ENCODE assay signal across 1 cellular context in genomic region chr15:90902996-90903732, GRCh38.
A peak's percentile ranks its signal among the peaks of the same experiment; 100 is the strongest.
TF ChIP-seq lines count a peak whose summit lies in the region.

MAN2A2 (plus strand) TSS chr15:90903302; CDS start chr15:90904208, 906 bp downstream.

TF ChIP-seq in HepG2, 621 proteins besides CTCF, POLR2A, EP300 and RAD21 (continued from another document):
- TF ChIP-seq ERF (CRISPR knock-in tag; IDR thresholded peaks at IDR 0.05) (0 out of 2 replicates have a peak, but pooled peaks have one; percentile 3), CEBPZ (IDR thresholded peaks at IDR 0.05; ENCODE audit: low read length) (no peak), ZNF256 (CRISPR knock-in tag; conservative IDR thresholded peaks at IDR 0.05) (no peak), KDM5A (IDR thresholded peaks at IDR 0.05; ENCODE audit: borderline replicate concordance, low read length) (no peak), ZNF441 (CRISPR knock-in tag; IDR thresholded peaks at IDR 0.05; ENCODE audit: borderline replicate concordance) (0 out of 2 replicates have a peak, but pooled peaks have one; percentile 24), ETV5 (CRISPR knock-in tag; IDR thresholded peaks at IDR 0.05; ENCODE audit: borderline replicate concordance) (0 out of 2 replicates have a peak, but pooled peaks have one; percentile 26), FOSL1 (CRISPR knock-in tag; IDR thresholded peaks at IDR 0.05; ENCODE audit: borderline replicate concordance) (no peak), ZNF503 (CRISPR knock-in tag; IDR thresholded peaks at IDR 0.05) (no peak), DDIT3 (CRISPR knock-in tag; IDR thresholded peaks at IDR 0.05) (no peak), MYNN (CRISPR knock-in tag; IDR thresholded peaks at IDR 0.05; ENCODE audit: low read depth) (no peak), CEBPG (CRISPR knock-in tag; IDR thresholded peaks at IDR 0.05) (no peak), SCMH1 (CRISPR knock-in tag; IDR thresholded peaks at IDR 0.05; ENCODE audit: borderline replicate concordance) (no peak), TCF12 (IDR thresholded peaks at IDR 0.05) (no peak), TCF12 (CRISPR knock-in tag; IDR thresholded peaks at IDR 0.05) (peak; percentile 58; the same call in 1 of the 2 replicates), CCDC6 (CRISPR knock-in tag; IDR thresholded peaks at IDR 0.05) (no peak), UBTF (CRISPR knock-in tag; IDR thresholded peaks at IDR 0.05) (peak; percentile 80), KMT2A (CRISPR knock-in tag; IDR thresholded peaks at IDR 0.05) (0 out of 2 replicates have a peak, but pooled peaks have one; percentile 13), SOX5 (CRISPR knock-in tag; IDR thresholded peaks at IDR 0.05; ENCODE audit: borderline replicate concordance) (no peak), ZNF430 (CRISPR knock-in tag; IDR thresholded peaks at IDR 0.05) (0 out of 2 replicates have a peak, but pooled peaks have one; percentile 36), MEIS2 (CRISPR knock-in tag; IDR thresholded peaks at IDR 0.05) (peak; percentile 16; the same call in 1 of the 2 replicates), ZBTB38 (CRISPR knock-in tag; IDR thresholded peaks at IDR 0.05) (no peak), JUNB (CRISPR knock-in tag; IDR thresholded peaks at IDR 0.05; ENCODE audit: borderline replicate concordance) (no peak), DNMT3B (CRISPR knock-in tag; conservative IDR thresholded peaks at IDR 0.05) (no peak), U2AF2 (IDR thresholded peaks at IDR 0.05; ENCODE audit: low read depth, low read length) (no peak), DMAP1 (CRISPR knock-in tag; IDR thresholded peaks at IDR 0.05) (peak; percentile 29; the same call in 1 of the 2 replicates), HMG20B (CRISPR knock-in tag; conservative IDR thresholded peaks at IDR 0.05) (0 out of 2 replicates have a peak, but pooled peaks have one; percentile 28), ZNF652 (CRISPR knock-in tag; IDR thresholded peaks at IDR 0.05; ENCODE audit: borderline replicate concordance, low read depth) (no peak), NCOR1 (IDR thresholded peaks at IDR 0.05; ENCODE audit: borderline replicate concordance, low read length) (no peak), HMG20A (CRISPR knock-in tag; IDR thresholded peaks at IDR 0.05; ENCODE audit: borderline replicate concordance) (no peak), ZNF576 (CRISPR knock-in tag; IDR thresholded peaks at IDR 0.05) (no peak), PATZ1 (CRISPR knock-in tag; IDR thresholded peaks at IDR 0.05) (peak; percentile 30; the same call in 1 of the 2 replicates), MIER2 (CRISPR knock-in tag; IDR thresholded peaks at IDR 0.05) (no peak), IKZF4 (CRISPR knock-in tag; IDR thresholded peaks at IDR 0.05; ENCODE audit: borderline replicate concordance, low read depth, not compliant biosample characterization) (no peak), ZNF280B (CRISPR knock-in tag; IDR thresholded peaks at IDR 0.05; ENCODE audit: borderline replicate concordance) (peak; percentile 77; the same call in 1 of the 2 replicates), ZSCAN21 (CRISPR knock-in tag; IDR thresholded peaks at IDR 0.05; ENCODE audit: borderline replicate concordance) (0 out of 2 replicates have a peak, but pooled peaks have one; percentile 13), POGK (CRISPR knock-in tag; conservative IDR thresholded peaks at IDR 0.05) (no peak), MEIS1 (CRISPR knock-in tag; IDR thresholded peaks at IDR 0.05; ENCODE audit: borderline replicate concordance) (no peak), SOX6 (IDR thresholded peaks at IDR 0.05) (no peak), SOX6 (CRISPR knock-in tag; IDR thresholded peaks at IDR 0.05) (peak; percentile 43), HMGXB4 (CRISPR knock-in tag; IDR thresholded peaks at IDR 0.05; ENCODE audit: borderline replicate concordance in 1 of 2, low read depth in 1 of 2) (peak in 1 of 2 experiments; percentile 74; a peak in 2 of 4 replicates), NONO (IDR thresholded peaks at IDR 0.05) (no peak), NONO (CRISPR knock-in tag; conservative IDR thresholded peaks at IDR 0.05) (no peak)
